ENCODE assay signal across 1 cellular context in genomic region chr10:119206603-119207366, GRCh38.
A peak's percentile ranks its signal among the peaks of the same experiment; 100 is the strongest.
TF ChIP-seq lines count a peak whose summit lies in the region.

No MANE protein-coding gene starts in this region.

TF ChIP-seq in HepG2, 621 proteins besides CTCF, POLR2A, EP300 and RAD21 (continued from another document and continues in another):
- TF ChIP-seq THAP8 (CRISPR knock-in tag; IDR thresholded peaks at IDR 0.05; ENCODE audit: borderline replicate concordance) (no peak), ZFP37 (CRISPR knock-in tag; IDR thresholded peaks at IDR 0.05; ENCODE audit: borderline replicate concordance) (no peak), CEBPZ (IDR thresholded peaks at IDR 0.05; ENCODE audit: low read length) (no peak), ZZZ3 (CRISPR knock-in tag; IDR thresholded peaks at IDR 0.05; ENCODE audit: borderline replicate concordance) (peak; percentile 20; the same call in 1 of the 2 replicates), ZNF292 (CRISPR knock-in tag; IDR thresholded peaks at IDR 0.05; ENCODE audit: borderline replicate concordance, low read depth) (no peak), POGZ (CRISPR knock-in tag; IDR thresholded peaks at IDR 0.05) (no peak), ZNF605 (CRISPR knock-in tag; IDR thresholded peaks at IDR 0.05) (peak; percentile 60; the same call in 1 of the 2 replicates), NFRKB (IDR thresholded peaks at IDR 0.05) (no peak), ZNF556 (CRISPR knock-in tag; IDR thresholded peaks at IDR 0.05; ENCODE audit: borderline replicate concordance) (no peak), ZNF784 (CRISPR knock-in tag; IDR thresholded peaks at IDR 0.05; ENCODE audit: borderline replicate concordance) (0 out of 2 replicates have a peak, but pooled peaks have one; percentile 71), SNRNP70 (IDR thresholded peaks at IDR 0.05; ENCODE audit: low read depth, low read length) (no peak), ZSCAN22 (CRISPR knock-in tag; IDR thresholded peaks at IDR 0.05) (no peak), ATF7-NPFF (CRISPR knock-in tag; IDR thresholded peaks at IDR 0.05; ENCODE audit: low read depth) (0 out of 2 replicates have a peak, but pooled peaks have one; percentile 17), THAP9 (CRISPR knock-in tag; IDR thresholded peaks at IDR 0.05; ENCODE audit: borderline replicate concordance) (no peak), ZNF432 (CRISPR knock-in tag; IDR thresholded peaks at IDR 0.05; ENCODE audit: borderline replicate concordance) (no peak), XBP1 (CRISPR knock-in tag; IDR thresholded peaks at IDR 0.05) (no peak), ZNF280B (CRISPR knock-in tag; IDR thresholded peaks at IDR 0.05; ENCODE audit: borderline replicate concordance) (no peak; the same call in 1 of the 2 replicates), NFE2L1 (CRISPR knock-in tag; IDR thresholded peaks at IDR 0.05; ENCODE audit: borderline replicate concordance) (no peak), CEBPG (CRISPR knock-in tag; IDR thresholded peaks at IDR 0.05) (no peak), ZNF747 (CRISPR knock-in tag; IDR thresholded peaks at IDR 0.05; ENCODE audit: borderline replicate concordance) (no peak), ZNF703 (CRISPR knock-in tag; IDR thresholded peaks at IDR 0.05; ENCODE audit: borderline replicate concordance) (no peak), GTF2F1 (IDR thresholded peaks at IDR 0.05; ENCODE audit: low read length) (no peak), CC2D1A (CRISPR knock-in tag; IDR thresholded peaks at IDR 0.05) (no peak), HOXA3 (CRISPR knock-in tag; IDR thresholded peaks at IDR 0.05) (no peak; the same call in 1 of the 2 replicates), LCORL (IDR thresholded peaks at IDR 0.05) (no peak), LCORL (CRISPR knock-in tag; IDR thresholded peaks at IDR 0.05) (0 out of 2 replicates have a peak, but pooled peaks have one; percentile 18), SNAPC5 (CRISPR knock-in tag; IDR thresholded peaks at IDR 0.05; ENCODE audit: borderline replicate concordance) (no peak), SIX1 (CRISPR knock-in tag; IDR thresholded peaks at IDR 0.05; ENCODE audit: borderline replicate concordance) (no peak), ZBTB8A (CRISPR knock-in tag; IDR thresholded peaks at IDR 0.05; ENCODE audit: borderline replicate concordance, low read depth) (no peak), CBX5 (CRISPR knock-in tag; IDR thresholded peaks at IDR 0.05; ENCODE audit: borderline replicate concordance) (no peak), ZNF468 (CRISPR knock-in tag; IDR thresholded peaks at IDR 0.05) (no peak), HNRNPH1 (optimal IDR thresholded peaks at IDR 0.05; ENCODE audit: low read depth, low read length) (no peak), ZBTB14 (CRISPR knock-in tag; IDR thresholded peaks at IDR 0.05) (no peak), ZSCAN12 (CRISPR knock-in tag; IDR thresholded peaks at IDR 0.05) (no peak), ZNF781 (CRISPR knock-in tag; IDR thresholded peaks at IDR 0.05; ENCODE audit: borderline replicate concordance, not compliant biosample characterization) (no peak), PHF20 (CRISPR knock-in tag; IDR thresholded peaks at IDR 0.05) (no peak), ZNF772 (CRISPR knock-in tag; IDR thresholded peaks at IDR 0.05) (no peak), MTERF4 (CRISPR knock-in tag; IDR thresholded peaks at IDR 0.05) (no peak), EHMT2 (IDR thresholded peaks at IDR 0.05; ENCODE audit: borderline replicate concordance, low read depth, low read length) (no peak), NFE2L2 (IDR thresholded peaks at IDR 0.05; ENCODE audit: low read length) (no peak), ZNF841 (CRISPR knock-in tag; IDR thresholded peaks at IDR 0.05; ENCODE audit: borderline replicate concordance) (0 out of 2 replicates have a peak, but pooled peaks have one; percentile 35), KLF13 (CRISPR knock-in tag; IDR thresholded peaks at IDR 0.05) (no peak; the same call in 1 of the 2 replicates), ZNF496 (CRISPR knock-in tag; IDR thresholded peaks at IDR 0.05; ENCODE audit: insufficient replicate concordance) (no peak), ZNF333 (CRISPR knock-in tag; IDR thresholded peaks at IDR 0.05; ENCODE audit: borderline replicate concordance) (no peak), MXI1 (IDR thresholded peaks at IDR 0.05; ENCODE audit: borderline replicate concordance, low read depth, low read length) (peak; percentile 36; the same call in 1 of the 3 replicates), EED (CRISPR knock-in tag; IDR thresholded peaks at IDR 0.05) (no peak), YY1 (IDR thresholded peaks at IDR 0.05; ENCODE audit: insufficient read depth, insufficient replicate concordance, low read depth, low read length) (peak; percentile 55)
- TF ChIP-seq, protein P1, sequence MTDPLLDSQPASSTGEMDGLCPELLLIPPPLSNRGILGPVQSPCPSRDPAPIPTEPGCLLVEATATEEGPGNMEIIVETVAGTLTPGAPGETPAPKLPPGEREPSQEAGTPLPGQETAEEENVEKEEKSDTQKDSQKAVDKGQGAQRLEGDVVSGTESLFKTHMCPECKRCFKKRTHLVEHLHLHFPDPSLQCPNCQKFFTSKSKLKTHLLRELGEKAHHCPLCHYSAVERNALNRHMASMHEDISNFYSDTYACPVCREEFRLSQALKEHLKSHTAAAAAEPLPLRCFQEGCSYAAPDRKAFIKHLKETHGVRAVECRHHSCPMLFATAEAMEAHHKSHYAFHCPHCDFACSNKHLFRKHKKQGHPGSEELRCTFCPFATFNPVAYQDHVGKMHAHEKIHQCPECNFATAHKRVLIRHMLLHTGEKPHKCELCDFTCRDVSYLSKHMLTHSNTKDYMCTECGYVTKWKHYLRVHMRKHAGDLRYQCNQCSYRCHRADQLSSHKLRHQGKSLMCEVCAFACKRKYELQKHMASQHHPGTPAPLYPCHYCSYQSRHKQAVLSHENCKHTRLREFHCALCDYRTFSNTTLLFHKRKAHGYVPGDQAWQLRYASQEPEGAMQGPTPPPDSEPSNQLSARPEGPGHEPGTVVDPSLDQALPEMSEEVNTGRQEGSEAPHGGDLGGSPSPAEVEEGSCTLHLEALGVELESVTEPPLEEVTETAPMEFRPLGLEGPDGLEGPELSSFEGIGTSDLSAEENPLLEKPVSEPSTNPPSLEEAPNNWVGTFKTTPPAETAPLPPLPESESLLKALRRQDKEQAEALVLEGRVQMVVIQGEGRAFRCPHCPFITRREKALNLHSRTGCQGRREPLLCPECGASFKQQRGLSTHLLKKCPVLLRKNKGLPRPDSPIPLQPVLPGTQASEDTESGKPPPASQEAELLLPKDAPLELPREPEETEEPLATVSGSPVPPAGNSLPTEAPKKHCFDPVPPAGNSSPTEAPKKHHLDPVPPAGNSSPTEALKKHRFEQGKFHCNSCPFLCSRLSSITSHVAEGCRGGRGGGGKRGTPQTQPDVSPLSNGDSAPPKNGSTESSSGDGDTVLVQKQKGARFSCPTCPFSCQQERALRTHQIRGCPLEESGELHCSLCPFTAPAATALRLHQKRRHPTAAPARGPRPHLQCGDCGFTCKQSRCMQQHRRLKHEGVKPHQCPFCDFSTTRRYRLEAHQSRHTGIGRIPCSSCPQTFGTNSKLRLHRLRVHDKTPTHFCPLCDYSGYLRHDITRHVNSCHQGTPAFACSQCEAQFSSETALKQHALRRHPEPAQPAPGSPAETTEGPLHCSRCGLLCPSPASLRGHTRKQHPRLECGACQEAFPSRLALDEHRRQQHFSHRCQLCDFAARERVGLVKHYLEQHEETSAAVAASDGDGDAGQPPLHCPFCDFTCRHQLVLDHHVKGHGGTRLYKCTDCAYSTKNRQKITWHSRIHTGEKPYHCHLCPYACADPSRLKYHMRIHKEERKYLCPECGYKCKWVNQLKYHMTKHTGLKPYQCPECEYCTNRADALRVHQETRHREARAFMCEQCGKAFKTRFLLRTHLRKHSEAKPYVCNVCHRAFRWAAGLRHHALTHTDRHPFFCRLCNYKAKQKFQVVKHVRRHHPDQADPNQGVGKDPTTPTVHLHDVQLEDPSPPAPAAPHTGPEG (CRISPR knock-in tag; IDR thresholded peaks at IDR 0.05): no peak; the same call in 1 of the 2 replicates
- TF ChIP-seq, protein P2, sequence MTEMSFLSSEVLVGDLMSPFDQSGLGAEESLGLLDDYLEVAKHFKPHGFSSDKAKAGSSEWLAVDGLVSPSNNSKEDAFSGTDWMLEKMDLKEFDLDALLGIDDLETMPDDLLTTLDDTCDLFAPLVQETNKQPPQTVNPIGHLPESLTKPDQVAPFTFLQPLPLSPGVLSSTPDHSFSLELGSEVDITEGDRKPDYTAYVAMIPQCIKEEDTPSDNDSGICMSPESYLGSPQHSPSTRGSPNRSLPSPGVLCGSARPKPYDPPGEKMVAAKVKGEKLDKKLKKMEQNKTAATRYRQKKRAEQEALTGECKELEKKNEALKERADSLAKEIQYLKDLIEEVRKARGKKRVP (CRISPR knock-in tag; IDR thresholded peaks at IDR 0.05): no peak
